In the genomic region with DNA sequence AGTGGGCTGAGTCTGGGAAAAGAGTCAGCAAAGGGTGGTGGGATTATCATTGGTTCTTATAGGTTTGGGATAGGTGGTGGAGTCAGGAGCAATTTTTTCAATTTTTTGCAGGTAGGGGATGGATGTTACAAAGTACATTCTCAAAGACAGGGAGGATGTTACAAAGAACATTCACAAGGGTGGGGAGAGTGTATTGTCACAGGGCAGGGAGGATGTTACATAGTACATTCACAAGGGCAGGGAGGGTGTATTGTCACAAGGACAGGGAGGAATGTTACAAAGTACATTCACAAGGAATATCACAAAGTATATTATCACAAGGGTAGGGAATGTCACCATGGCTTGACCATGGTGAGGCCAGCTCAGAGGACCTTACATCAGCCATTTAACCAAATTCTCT, we compare ENCODE assay signal across 18 cellular contexts. TPM values are rescaled to one million over a fixed set of nuclear protein-coding genes. Genes with fewer than 3 reads are reported as not detected.
DNase-seq lines count a peak whose midpoint lies in the region; ATAC-seq, FAIRE-seq and TF ChIP-seq lines count a peak whose summit lies in the region.
"Had no signal": no experiment of that assay in that cellular context is flagged by ENCODE, and none has a peak within 500 bp of the region (broad histone marks: within the 10 kb centered on the region; RNA-seq: fewer than 3 reads in every experiment).

No MANE protein-coding gene starts in this region.

- H3K9me3 Mint-ChIP-seq in neural progenitor cell = no peaks in the 10 kb centered on the region
- H3K9me3 Mint-ChIP-seq in activated CD4-positive, alpha-beta T cell treated with anti-CD3 and anti-CD28 coated beads, Interleukin-2, amount 10 ng/mL, durations not matched to agents 24 days and 14 days = no peaks in the 10 kb centered on the region

- no peak for TF ChIP-seq RAD21 in K562 (CRISPR knock-in tag; conservative IDR thresholded peaks at IDR 0.05 in 1 of 2, IDR thresholded peaks at IDR 0.05 in 1 of 2)

- intact Hi-C loops in K562 (cut with micrococcal nuclease) = no loop called here
- intact Hi-C loops in activated CD4-positive, alpha-beta T cell treated with anti-CD3 and anti-CD28 coated beads, Interleukin-2, amount 10 ng/mL, durations not matched to agents 24 days and 14 days (cut with micrococcal nuclease) = no loop called here

- no TSS peak for BruUV-seq in K562 (replicated peaks; lab: Mats Ljungman, UMichigan)

- H3K4me1 ChIP-seq in K562 (replicated peaks in 1 of 2; ENCODE audit: control insufficient read depth in 2 of 2, insufficient read depth in 2 of 2, low read length in 2 of 2) (no peaks in the 10 kb centered on the region), neural progenitor cell (no peaks in the 10 kb centered on the region)
- H3K4me1 ChIP-seq: BE2C had no signal

- CTCF ChIA-PET in K562 (lab: Yijun Ruan, JAX; ENCODE audit: low intra/inter-chr PET ratio) = no interaction called here

- H3K79me2 ChIP-seq in K562 (ENCODE audit: control insufficient read depth, insufficient read depth, low read length) (no peaks in the 10 kb centered on the region), neural progenitor cell (ENCODE audit: low read depth) (no peaks in the 10 kb centered on the region)

- H3K4me3 ChIP-seq in K562 (no peak overlapping the region), neural progenitor cell (no peak overlapping the region)
- H3K4me3 ChIP-seq: GM23248, HAP-1 had no signal

- H3K4me2 ChIP-seq in K562 (ENCODE audit: insufficient read depth, low read length) = no peak overlapping the region
- no peak overlapping the region for H3K4me2 ChIP-seq in neural progenitor cell

- FAIRE-seq in H54 (lab: Jason Lieb, UNC) (peak; percentile 41), K562 (lab: Jason Lieb, UNC) (no peak), urothelium cell line (lab: Jason Lieb, UNC) (peak; percentile 70)
- FAIRE-seq: D721Med, GM12892, GM18507 had no signal

- POLR2A ChIA-PET in K562 (lab: Yijun Ruan, JAX) = no interaction called here

- H3K27me3 Mint-ChIP-seq in neural progenitor cell (ENCODE audit: insufficient read depth, low read depth) = no peaks in the 10 kb centered on the region
- H3K27me3 Mint-ChIP-seq in activated CD4-positive, alpha-beta T cell treated with anti-CD3 and anti-CD28 coated beads, Interleukin-2, amount 10 ng/mL, durations not matched to agents 24 days and 14 days = no peaks in the 10 kb centered on the region

- TF ChIP-seq POLR2A in H54 (IDR thresholded peaks at IDR 0.05; ENCODE audit: low read depth, low read length) (no peak), K562 (conservative IDR thresholded peaks at IDR 0.05) (no peak)

- no peak for TF ChIP-seq EP300 in K562 (IDR thresholded peaks at IDR 0.05; ENCODE audit: low read length)

- H3K27ac ChIP-seq in K562 (ENCODE audit: extremely low read depth, low read depth, low read length) (no peak overlapping the region), neural progenitor cell (no peak overlapping the region)
- H3K27ac ChIP-seq: GM23248 had no signal

- H3K4me3 Mint-ChIP-seq in neural progenitor cell = no peak overlapping the region
- no peak overlapping the region for H3K4me3 Mint-ChIP-seq in activated CD4-positive, alpha-beta T cell treated with anti-CD3 and anti-CD28 coated beads, Interleukin-2, amount 10 ng/mL, durations not matched to agents 24 days and 14 days

- no peaks in the 10 kb centered on the region for H3K9me1 ChIP-seq in K562 (ENCODE audit: control insufficient read depth, insufficient read depth, low read length)

- H2AFZ ChIP-seq in K562 (ENCODE audit: low read depth, low read length) (no peak overlapping the region), neural progenitor cell (replicated peaks) (no peak overlapping the region)
- H2AFZ ChIP-seq: GM23248 had no signal

- H3K9me3 ChIP-seq in K562 (replicated peaks; ENCODE audit: control insufficient read depth, insufficient read depth, low read depth, low read length) (peaks cover 2% of the 10 kb centered on the region; the same call in 1 of the 2 replicates), neural progenitor cell (ENCODE audit: low read depth) (no peaks in the 10 kb centered on the region)
- H3K9me3 ChIP-seq: BE2C, HAP-1 had no signal

- no peak for DNase-seq in H54 (ENCODE audit: insufficient read length, low spot score)
- DNase-seq in K562 (ENCODE audit: extremely low read depth in 1 of 4, low spot score in 3 of 4) = no peak
- no peak for DNase-seq in neural progenitor cell (ENCODE audit: low spot score)
- no peak for DNase-seq in urothelium cell line (ENCODE audit: low spot score)
- DNase-seq in activated CD4-positive, alpha-beta T cell treated with anti-CD3 and anti-CD28 coated beads, Interleukin-2, amount 10 ng/mL, durations not matched to agents 24 days and 14 days = no peak
- DNase-seq in foreskin melanocyte = no peak
- DNase-seq: ACHN; BE2C; C1 segment of cervical spinal cord; Caco-2; CD4-positive, CD25-positive, alpha-beta regulatory T cell; GM23248; KBM-7 had no signal

- in situ Hi-C loops in K562 (cut with MboI) = no loop called here

- no peaks in the 10 kb centered on the region for H3F3A ChIP-seq in neural progenitor cell (ENCODE audit: low read depth)

- H3K27me3 ChIP-seq in K562 (ENCODE audit: control insufficient read depth in 2 of 2, insufficient read depth in 2 of 2, low read length in 2 of 2) (no peaks in the 10 kb centered on the region), neural progenitor cell (no peaks in the 10 kb centered on the region)
- H3K27me3 ChIP-seq: BE2C had no signal

- no peaks in the 10 kb centered on the region for H3K36me3 ChIP-seq in K562 (ENCODE audit: control insufficient read depth, insufficient read depth, low read length)
- no peaks in the 10 kb centered on the region for H3K36me3 ChIP-seq in neural progenitor cell
- H3K36me3 ChIP-seq: BE2C, HAP-1 had no signal

- H3K27ac Mint-ChIP-seq in neural progenitor cell = peak overlapping the region; percentile 12
- H3K27ac Mint-ChIP-seq in activated CD4-positive, alpha-beta T cell treated with anti-CD3 and anti-CD28 coated beads, Interleukin-2, amount 10 ng/mL, durations not matched to agents 24 days and 14 days = no peak overlapping the region
- H3K27ac Mint-ChIP-seq: CD4-positive, CD25-positive, alpha-beta regulatory T cell had no signal

- no peaks in the 10 kb centered on the region for H4K20me1 ChIP-seq in K562 (replicated peaks; ENCODE audit: control insufficient read depth, insufficient read depth, low read length)
- H4K20me1 ChIP-seq in neural progenitor cell (ENCODE audit: low read depth) = no peaks in the 10 kb centered on the region

- H3K4me1 Mint-ChIP-seq in neural progenitor cell = peaks cover 10% of the 10 kb centered on the region
- H3K4me1 Mint-ChIP-seq in activated CD4-positive, alpha-beta T cell treated with anti-CD3 and anti-CD28 coated beads, Interleukin-2, amount 10 ng/mL, durations not matched to agents 24 days and 14 days = no peaks in the 10 kb centered on the region
- H3K4me1 Mint-ChIP-seq: CD4-positive, CD25-positive, alpha-beta regulatory T cell had no signal

- ATAC-seq in K562 (no peak), HG03025 (IDR thresholded peaks at IDR 0.05; ENCODE audit: low FRiP score, unreplicated experiment) (no peak)

- TF ChIP-seq CTCF in K562 (IDR thresholded peaks at IDR 0.05 in 2 of 3, conservative IDR thresholded peaks at IDR 0.05 in 1 of 3; ENCODE audit: insufficient read depth in 2 of 3, low read depth in 1 of 3, low read length in 3 of 3) (no peak), neural progenitor cell (IDR thresholded peaks at IDR 0.05) (no peak)

- H3K9ac ChIP-seq in K562 (ENCODE audit: insufficient read depth in 1 of 2, low read depth in 2 of 2, low read length in 2 of 2) (no peak overlapping the region), neural progenitor cell (no peak overlapping the region)
- H3K9ac ChIP-seq: GM23248 had no signal

- H3K36me3 Mint-ChIP-seq in neural progenitor cell = no peaks in the 10 kb centered on the region
- H3K36me3 Mint-ChIP-seq in activated CD4-positive, alpha-beta T cell treated with anti-CD3 and anti-CD28 coated beads, Interleukin-2, amount 10 ng/mL, durations not matched to agents 24 days and 14 days (ENCODE audit: low read depth) = no peaks in the 10 kb centered on the region
- H3K36me3 Mint-ChIP-seq: CD4-positive, CD25-positive, alpha-beta regulatory T cell had no signal

TF ChIP-seq in K562, 482 proteins besides CTCF, POLR2A, EP300 and RAD21 (continues in another document):
- TF ChIP-seq ZNF134 (CRISPR knock-in tag; conservative IDR thresholded peaks at IDR 0.05) = no peak
- TF ChIP-seq, protein P1, sequence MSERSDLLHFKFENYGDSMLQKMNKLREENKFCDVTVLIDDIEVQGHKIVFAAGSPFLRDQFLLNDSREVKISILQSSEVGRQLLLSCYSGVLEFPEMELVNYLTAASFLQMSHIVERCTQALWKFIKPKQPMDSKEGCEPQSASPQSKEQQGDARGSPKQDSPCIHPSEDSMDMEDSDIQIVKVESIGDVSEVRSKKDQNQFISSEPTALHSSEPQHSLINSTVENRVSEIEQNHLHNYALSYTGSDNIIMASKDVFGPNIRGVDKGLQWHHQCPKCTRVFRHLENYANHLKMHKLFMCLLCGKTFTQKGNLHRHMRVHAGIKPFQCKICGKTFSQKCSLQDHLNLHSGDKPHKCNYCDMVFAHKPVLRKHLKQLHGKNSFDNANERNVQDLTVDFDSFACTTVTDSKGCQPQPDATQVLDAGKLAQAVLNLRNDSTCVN (CRISPR knock-in tag; IDR thresholded peaks at IDR 0.05) = no peak
- TF ChIP-seq POLR2B (IDR thresholded peaks at IDR 0.05; ENCODE audit: low read depth, partially characterized antibody) = no peak
- no peak for TF ChIP-seq SIN3B (IDR thresholded peaks at IDR 0.05; ENCODE audit: low read depth)

RNA-seq across cellular contexts. Expression of a gene that starts 58.6 kb away (rescaled TPM):
- total RNA-seq in K562 (2011; cell fraction: chromatin; rRNA removed; ENCODE audit: low replicate concordance) = 71.2 and 129 TPM in 2 replicates
- 59.6 and 96.4 TPM in 2 replicates for total RNA-seq in K562 (2011; cell fraction: nucleolus; rRNA removed)
- total RNA-seq in K562 (2011; cell fraction: nucleoplasm; rRNA removed) = 83.7 and 87.0 TPM in 2 replicates
- total RNA-seq in K562 (2014; rRNA removed) (50.9 and 59.6 TPM in 2 replicates), K562 (2014; rRNA removed; fragmentation: Illumina TruSeq; extraction: Trizol) (81.4 and 91.9 TPM in 2 replicates), K562 (2015; rRNA removed; fragmentation: Illumina TruSeq; extraction: Trizol) (71.7 and 76.4 TPM in 2 replicates), K562 (2021) (54.2 and 59.1 TPM in 2 replicates), neural progenitor cell (ENCODE audit: low replicate concordance) (85.3 and 121 TPM in 2 replicates)
- polyA plus RNA-seq in K562 (2011; rRNA removed) (71.7 and 104 TPM in 2 replicates), K562 (2014; fragmentation: Illumina TruSeq; extraction: Trizol) (90.9 and 146 TPM in 2 replicates), K562 (2014; fragmentation: Nextera tagmentation; extraction: Ambion mirVana) (100 to 1,000 TPM in 1 of 2 experiments, 10 to 100 TPM in 1; 66.3 to 111 TPM), K562 (2014; rRNA removed) (60.4 and 68.9 TPM in 2 replicates)
- 21.9 and 26.6 TPM in 2 replicates for polyA plus RNA-seq in K562 (2011; cell fraction: cytosol; rRNA removed)
- 140 and 156 TPM in 2 replicates for polyA plus RNA-seq in K562 (2011; cell fraction: nucleus; rRNA removed)
- 25.7 and 120 TPM in 2 replicates for polyA plus RNA-seq in K562 (2012)
- polyA minus RNA-seq in K562 (2011; rRNA and poly(A)+ RNA removed) = 97.3 and 100 TPM in 2 replicates
- polyA minus RNA-seq in K562 (2011; cell fraction: cytosol; rRNA and poly(A)+ RNA removed) = 19.5 and 28.0 TPM in 2 replicates
- polyA minus RNA-seq in K562 (2011; cell fraction: nucleus; rRNA and poly(A)+ RNA removed) = 96.5 and 115 TPM in 2 replicates
- 117 and 121 TPM in 2 replicates for total RNA-seq in activated CD4-positive, alpha-beta T cell treated with anti-CD3 and anti-CD28 coated beads, Interleukin-2, amount 10 ng/mL, durations not matched to agents 24 days and 14 days
